2 cellular contexts compared by ENCODE assay signal in the genomic region with DNA sequence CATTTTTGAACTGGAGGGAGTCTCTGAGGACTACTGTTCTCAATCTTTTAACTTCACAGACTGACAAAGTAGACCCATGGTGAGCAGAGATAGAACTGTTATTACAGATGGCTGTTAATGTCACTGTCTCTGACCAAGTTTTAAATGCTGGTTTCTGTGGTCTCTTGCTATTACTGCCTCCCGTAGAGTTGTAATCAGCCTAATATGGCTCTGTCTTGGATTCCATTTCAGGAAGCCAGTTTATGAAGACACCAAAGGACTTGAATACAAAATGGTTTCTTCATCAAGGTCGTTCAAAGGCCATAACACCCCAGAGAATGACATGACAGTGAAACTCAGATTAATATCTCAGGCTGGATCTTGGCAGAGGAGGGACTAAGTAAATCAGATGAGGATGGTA.
TF ChIP-seq lines count a peak whose summit lies in the region.

No MANE protein-coding gene starts in this region.

TF ChIP-seq in SK-N-SH treated with all-trans-retinoic acid at 6 μM for 48 hours, 23 proteins besides CTCF, POLR2A, EP300 and RAD21 (continued from another document):
- TF ChIP-seq CSDC2 (CRISPR knock-in tag; IDR thresholded peaks at IDR 0.05) (0 out of 2 replicates have a peak, but pooled peaks have one; percentile 45), ZC3H10 (CRISPR knock-in tag; IDR thresholded peaks at IDR 0.05) (no peak)
TF ChIP-seq in SK-N-SH treated with all-trans-retinoic acid at 6 μM for 48 hours: peak in this region for 2.

TF ChIP-seq in SK-N-SH, 30 proteins besides CTCF, POLR2A, EP300 and RAD21 (continued from another document):
- TF ChIP-seq GATA2 (CRISPR knock-in tag; IDR thresholded peaks at IDR 0.05) (no peak), MEF2A (IDR thresholded peaks at IDR 0.05; ENCODE audit: borderline replicate concordance, low read depth) (no peak)
